16 cellular contexts compared by ENCODE assay signal in genomic region chr1:67978988-67979516, GRCh38.
DNase-seq lines count a peak whose midpoint lies in the region; ATAC-seq, FAIRE-seq and TF ChIP-seq lines count a peak whose summit lies in the region.
"Had no signal": no experiment of that assay in that cellular context is flagged by ENCODE, and none has a peak within 500 bp of the region (broad histone marks: within the 10 kb centered on the region; RNA-seq: fewer than 3 reads in every experiment).

No MANE protein-coding gene starts in this region.

- POLR2A ChIA-PET in IMR-90 (lab: Charles Lee; ENCODE audit: unreplicated experiment) (no interaction called here), K562 (lab: Yijun Ruan, JAX) (no interaction called here)

- intact Hi-C loops in IMR-90 (cut with micrococcal nuclease): no loop called here
- intact Hi-C loops in K562 (cut with micrococcal nuclease): no loop called here

- H3K9me3 ChIP-seq in IMR-90 (ENCODE audit: control insufficient read depth, insufficient read depth, low read length) (no peaks in the 10 kb centered on the region), K562 (replicated peaks; ENCODE audit: control insufficient read depth, insufficient read depth, low read depth, low read length) (no peaks in the 10 kb centered on the region)
- H3K9me3 ChIP-seq: esophagus muscularis mucosa had no signal

- H4K5ac ChIP-seq in IMR-90 (ENCODE audit: low read depth, low read length): peak overlapping the region; percentile 27; the same call in 1 of the 2 replicates

- no peaks in the 10 kb centered on the region for H3K4me1 Mint-ChIP-seq in activated naive CD4-positive, alpha-beta T cell treated with anti-CD3 and anti-CD28 coated beads, Interleukin-2, amount 10 ng/mL, durations not matched to agents 7 days and 5 days
- H3K4me1 Mint-ChIP-seq: B cell had no signal

- no peaks in the 10 kb centered on the region; the same call in 1 of the 2 replicates for H3K4me1 ChIP-seq in IMR-90 (ENCODE audit: control insufficient read depth, insufficient read depth, low read length)
- no peaks in the 10 kb centered on the region; a peak in 1 of 5 replicates for H3K4me1 ChIP-seq in K562 (replicated peaks in 1 of 2; ENCODE audit: control insufficient read depth in 2 of 2, insufficient read depth in 2 of 2, low read length in 2 of 2)

- H3K79me2 ChIP-seq in K562 (ENCODE audit: control insufficient read depth, insufficient read depth, low read length): no peaks in the 10 kb centered on the region

- BruUV-seq in IMR-90 (replicated peaks; lab: Mats Ljungman, UMichigan): no TSS peak
- no TSS peak for BruUV-seq in K562 (replicated peaks; lab: Mats Ljungman, UMichigan)

- no peak overlapping the region; the same call in 1 of the 2 replicates for H3K14ac ChIP-seq in IMR-90 (replicated peaks; ENCODE audit: low read depth, low read length)

- no peaks in the 10 kb centered on the region for H3K9me3 Mint-ChIP-seq in activated naive CD4-positive, alpha-beta T cell treated with anti-CD3 and anti-CD28 coated beads, Interleukin-2, amount 10 ng/mL, durations not matched to agents 7 days and 5 days

- no peak overlapping the region for H3K56ac ChIP-seq in IMR-90 (ENCODE audit: extremely low read depth, insufficient read depth, low read length)

- no peak overlapping the region for H2AK9ac ChIP-seq in IMR-90 (replicated peaks; ENCODE audit: low read depth, low read length, poor library complexity)

- no peak overlapping the region for H3K4me3 ChIP-seq in IMR-90 (ENCODE audit: insufficient read depth, low read depth, low read length)
- H3K4me3 ChIP-seq in K562: no peak overlapping the region
- H3K4me3 ChIP-seq in kidney epithelial cell (ENCODE audit: low read depth, low read length): no peak overlapping the region
- H3K4me3 ChIP-seq: esophagus muscularis mucosa had no signal

- H3K18ac ChIP-seq in IMR-90 (ENCODE audit: low read depth, low read length): no peak overlapping the region

- ATAC-seq in IMR-90 (ENCODE audit: low read depth): peak; percentile 44
- ATAC-seq in K562: no peak
- ATAC-seq: stimulated activated naive CD8-positive, alpha-beta T cell treated with anti-CD3 and anti-CD28 coated beads, Interleukin-15, Interleukin-2, amounts not matched to agents 100 U/mL and 50 U/mL, for 24 hours had no signal

- H3K36me3 Mint-ChIP-seq in activated naive CD4-positive, alpha-beta T cell treated with anti-CD3 and anti-CD28 coated beads, Interleukin-2, amount 10 ng/mL, durations not matched to agents 7 days and 5 days: no peaks in the 10 kb centered on the region
- H3K36me3 Mint-ChIP-seq: brain had no signal

- peak; percentile 11 for FAIRE-seq in K562 (lab: Jason Lieb, UNC)

- TF ChIP-seq POLR2A in IMR-90 (IDR thresholded peaks at IDR 0.05; ENCODE audit: low read depth, low read length) (no peak), K562 (conservative IDR thresholded peaks at IDR 0.05) (no peak)

- H2BK20ac ChIP-seq in IMR-90 (ENCODE audit: low read depth, low read length): peak overlapping the region; percentile 20; the same call in 1 of the 2 replicates

- H3K27me3 ChIP-seq in IMR-90 (ENCODE audit: control insufficient read depth, insufficient read depth, low read length): no peaks in the 10 kb centered on the region
- no peaks in the 10 kb centered on the region for H3K27me3 ChIP-seq in K562 (ENCODE audit: control insufficient read depth in 2 of 2, insufficient read depth in 2 of 2, low read length in 2 of 2)
- H3K27me3 ChIP-seq in kidney epithelial cell (ENCODE audit: control insufficient read depth, insufficient read depth, low read length): no peaks in the 10 kb centered on the region
- H3K27me3 ChIP-seq: esophagus muscularis mucosa had no signal

- H3K79me1 ChIP-seq in IMR-90 (ENCODE audit: low read depth in 1 of 2, low read length in 2 of 2): no peaks in the 10 kb centered on the region

- CTCF ChIA-PET in IMR-90 (lab: Yijun Ruan, JAX) (no interaction called here), K562 (lab: Yijun Ruan, JAX; ENCODE audit: low intra/inter-chr PET ratio) (no interaction called here)
- CTCF ChIA-PET in activated naive CD4-positive, alpha-beta T cell treated with anti-CD3 and anti-CD28 coated beads, Interleukin-2, amount 10 ng/mL, durations not matched to agents 7 days and 5 days (lab: Charles Lee): no interaction called here

- TF ChIP-seq CTCF in IMR-90 (conservative IDR thresholded peaks at IDR 0.05; ENCODE audit: low read depth, low read length) (no peak), K562 (IDR thresholded peaks at IDR 0.05 in 2 of 3, conservative IDR thresholded peaks at IDR 0.05 in 1 of 3; ENCODE audit: insufficient read depth in 2 of 3, low read depth in 1 of 3, low read length in 3 of 3) (no peak), kidney epithelial cell (IDR thresholded peaks at IDR 0.05; ENCODE audit: insufficient read depth, low read length, poor library complexity, severe bottlenecking) (no peak)

- peak overlapping the region in 1 of 2 experiments; percentile 26; a peak in 1 of 4 replicates for H4K8ac ChIP-seq in IMR-90 (ENCODE audit: low read depth in 2 of 2, low read length in 2 of 2)

- H2AFZ ChIP-seq in IMR-90 (replicated peaks; ENCODE audit: low read length, poor library complexity) (no peak overlapping the region), K562 (ENCODE audit: low read depth, low read length) (no peak overlapping the region)

- TF ChIP-seq RAD21 in IMR-90 (IDR thresholded peaks at IDR 0.05; ENCODE audit: low read length): no peak
- TF ChIP-seq RAD21 in K562 (CRISPR knock-in tag; conservative IDR thresholded peaks at IDR 0.05 in 1 of 2, IDR thresholded peaks at IDR 0.05 in 1 of 2): no peak

- H3K9me1 ChIP-seq in IMR-90 (ENCODE audit: insufficient read depth, low read length) (no peaks in the 10 kb centered on the region; the same call in 1 of the 2 replicates), K562 (ENCODE audit: control insufficient read depth, insufficient read depth, low read length) (no peaks in the 10 kb centered on the region)

- no peaks in the 10 kb centered on the region for H3K36me3 ChIP-seq in IMR-90 (ENCODE audit: control insufficient read depth, insufficient read depth, low read length)
- no peaks in the 10 kb centered on the region for H3K36me3 ChIP-seq in K562 (ENCODE audit: control insufficient read depth, insufficient read depth, low read length)
- H3K36me3 ChIP-seq in kidney epithelial cell (ENCODE audit: control insufficient read depth, insufficient read depth, low read length): no peaks in the 10 kb centered on the region
- H3K36me3 ChIP-seq: esophagus muscularis mucosa had no signal

- H3K4ac ChIP-seq in IMR-90 (ENCODE audit: low read depth, low read length): no peak overlapping the region; the same call in 1 of the 2 replicates

- no peaks in the 10 kb centered on the region for H3K27me3 Mint-ChIP-seq in activated naive CD4-positive, alpha-beta T cell treated with anti-CD3 and anti-CD28 coated beads, Interleukin-2, amount 10 ng/mL, durations not matched to agents 7 days and 5 days
- H3K27me3 Mint-ChIP-seq: B cell, brain had no signal

- H3K9ac ChIP-seq in IMR-90 (ENCODE audit: low read depth, low read length): no peak overlapping the region
- no peak overlapping the region for H3K9ac ChIP-seq in K562 (ENCODE audit: insufficient read depth in 1 of 2, low read depth in 2 of 2, low read length in 2 of 2)

- peak overlapping the region; percentile 26; the same call in 1 of the 2 replicates for H3K4me2 ChIP-seq in IMR-90 (ENCODE audit: low read depth, low read length)
- H3K4me2 ChIP-seq in K562 (ENCODE audit: insufficient read depth, low read length): no peak overlapping the region

- H3K4me3 Mint-ChIP-seq in activated naive CD4-positive, alpha-beta T cell treated with anti-CD3 and anti-CD28 coated beads, Interleukin-2, amount 10 ng/mL, durations not matched to agents 7 days and 5 days: no peak overlapping the region
- H3K4me3 Mint-ChIP-seq: B cell, brain had no signal

- DNase-seq in AG20443 (ENCODE audit: low spot score) (peak; percentile 39), IMR-90 (peak; percentile 88), K562 (ENCODE audit: extremely low read depth in 1 of 4, low spot score in 3 of 4) (no peak), kidney epithelial cell (ENCODE audit: low read depth) (peak; percentile 82), amniotic stem cell (lab: John Stamatoyannopoulos, UW) (no peak), G401 (ENCODE audit: low spot score) (no peak)
- no peak for DNase-seq in NK-92 treated with Interleukin-12 subunit alpha and Interleukin-12 subunit beta, amount 100 ng/mL, for 24 hours (lab: John Stamatoyannopoulos, UW)
- DNase-seq in activated naive CD4-positive, alpha-beta T cell treated with anti-CD3 and anti-CD28 coated beads, Interleukin-2, amount 10 ng/mL, durations not matched to agents 7 days and 5 days: no peak
- DNase-seq: activated CD4-positive, alpha-beta T cell treated with anti-CD3 and anti-CD28 coated beads for 4 hours; activated T-cell treated with anti-CD3 and anti-CD28 coated beads, Interleukin-2, amount 50 U/mL, for 48 hours; NCI-H2171; stimulated activated naive CD8-positive, alpha-beta T cell treated with anti-CD3 and anti-CD28 coated beads, Interleukin-15, Interleukin-2, amounts not matched to agents 100 U/mL and 50 U/mL, for 24 hours; T-helper 1 cell had no signal

- no peak overlapping the region for H4K91ac ChIP-seq in IMR-90 (ENCODE audit: insufficient read depth, low read depth, low read length)

- no CpG with 5 or more reads among the region's 4 CpGs for WGBS in IMR-90 (ENCODE audit: extremely low coverage in 2 of 2, insufficient read length in 1 of 2), 2 experiments
- 4% methylated on average over 4 of the region's 4 CpGs for WGBS in K562 (ENCODE audit: insufficient coverage, low coverage, missing lambda C conversion rate)

- dilution Hi-C loops in IMR-90 (cut with HindIII; ENCODE audit: low sequenced_read_pairs, unreplicated experiment): no loop called here

- no peak overlapping the region for H3K23ac ChIP-seq in IMR-90 (ENCODE audit: low read depth, low read length)

- H3K27ac Mint-ChIP-seq in activated naive CD4-positive, alpha-beta T cell treated with anti-CD3 and anti-CD28 coated beads, Interleukin-2, amount 10 ng/mL, durations not matched to agents 7 days and 5 days: no peak overlapping the region
- H3K27ac Mint-ChIP-seq: B cell had no signal

- H2AK5ac ChIP-seq in IMR-90 (ENCODE audit: low read depth, low read length): no peak overlapping the region; the same call in 1 of the 2 replicates

- H2BK15ac ChIP-seq in IMR-90 (ENCODE audit: low read depth, low read length): 0 out of 3 replicates have a peak overlapping the region, but pooled peaks have one; percentile 15

- no peak for TF ChIP-seq EP300 in K562 (IDR thresholded peaks at IDR 0.05; ENCODE audit: low read length)

- H3K27ac ChIP-seq in IMR-90 (ENCODE audit: insufficient read depth, low read length) (no peak overlapping the region), K562 (ENCODE audit: extremely low read depth, low read depth, low read length) (no peak overlapping the region)
- H3K27ac ChIP-seq: esophagus muscularis mucosa had no signal

- H2BK5ac ChIP-seq in IMR-90 (ENCODE audit: low read depth, low read length, poor library complexity, severe bottlenecking): peak overlapping the region; percentile 42

- in situ Hi-C loops in IMR-90 (cut with MboI; ENCODE audit: low sequenced_read_pairs): no loop called here
- in situ Hi-C loops in K562 (cut with MboI): no loop called here
- in situ Hi-C loops in G401 (cut with HindIII; ENCODE audit: low sequenced_read_pairs): no loop called here

- no peaks in the 10 kb centered on the region for H4K20me1 ChIP-seq in IMR-90 (ENCODE audit: insufficient read depth, low read length)
- no peaks in the 10 kb centered on the region for H4K20me1 ChIP-seq in K562 (replicated peaks; ENCODE audit: control insufficient read depth, insufficient read depth, low read length)

- H2BK120ac ChIP-seq in IMR-90 (ENCODE audit: low read depth, low read length): peak overlapping the region; percentile 47; the same call in 1 of the 2 replicates

Comparison
In these comparisons a context has a peak if more than half of its experiments do, and no peak if none do; other contexts are left out.
1. DNase-seq: peak in AG20443 (single experiment), IMR-90 (single experiment) and kidney epithelial cell (single experiment); none in K562 (0 of 4), NK-92 treated with Interleukin-12 subunit alpha and Interleukin-12 subunit beta, amount 100 ng/mL, for 24 hours (single experiment), activated naive CD4-positive, alpha-beta T cell treated with anti-CD3 and anti-CD28 coated beads, Interleukin-2, amount 10 ng/mL, durations not matched to agents 7 days and 5 days (single experiment), amniotic stem cell (single experiment) and G401 (single experiment).